ENCODE assay signal across 8 cellular contexts in the genomic region with DNA sequence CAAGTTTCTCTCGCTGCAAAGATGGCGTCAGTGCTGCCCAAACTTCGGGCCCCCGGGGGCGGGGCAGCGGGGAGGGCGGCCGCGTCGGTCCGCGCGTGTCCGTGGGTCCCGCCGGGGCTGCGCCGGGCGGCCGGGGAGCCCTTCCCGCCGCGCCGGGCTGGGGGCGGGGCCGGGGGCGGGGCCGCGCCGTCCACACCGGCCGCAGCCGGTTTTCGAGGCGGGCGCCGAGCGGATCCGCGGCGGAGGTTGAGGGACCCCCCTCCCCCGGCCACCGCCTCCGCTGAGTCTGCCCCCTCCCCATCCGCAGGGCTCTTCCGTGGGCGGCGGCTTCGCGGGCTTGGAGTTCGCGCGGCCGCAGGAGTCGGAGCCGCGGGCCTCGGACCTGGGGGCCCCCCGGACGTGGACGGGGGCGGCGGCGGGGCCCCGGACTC. TPM values are rescaled to one million over a fixed set of nuclear protein-coding genes. Genes with fewer than 3 reads are reported as not detected.
A peak's percentile ranks its signal among the peaks of the same experiment; 100 is the strongest.
DNase-seq lines count a peak whose midpoint lies in the region; ATAC-seq and TF ChIP-seq lines count a peak whose summit lies in the region.

No MANE protein-coding gene starts in this region.

- peak overlapping the region; percentile 64 to 82 for H3K4me3 ChIP-seq in gastroesophageal sphincter
- peak overlapping the region; percentile 58 to 64 for H3K4me3 ChIP-seq in neutrophil (ENCODE audit: low read depth in 1 of 2, low read length in 1 of 2)

- in situ Hi-C loops in ACHN (cut with HindIII; ENCODE audit: low pct_ligation_motif_present, low pct_unique_long_range_greater_than_20kb, low sequenced_read_pairs) = no loop called here

- no peak for TF ChIP-seq CTCF in gastroesophageal sphincter (IDR thresholded peaks at IDR 0.05)
- TF ChIP-seq CTCF in neutrophil (IDR thresholded peaks at IDR 0.05) = no peak

- H3K27me3 ChIP-seq in gastroesophageal sphincter (no peaks in the 10 kb centered on the region), neutrophil (peaks cover 40% of the 10 kb centered on the region)

- peaks cover 0 to 57% (median 31%) of the 10 kb centered on the region in 3 donors for H3K4me1 ChIP-seq in gastroesophageal sphincter
- peaks cover 26 to 37% of the 10 kb centered on the region in 2 experiments for H3K4me1 ChIP-seq in neutrophil (ENCODE audit: control insufficient read depth in 1 of 2, insufficient read depth in 1 of 2, low read depth in 1 of 2, low read length in 1 of 2)

- peak overlapping the region; percentile 69 to 98 (median 96) for H3K27ac ChIP-seq in gastroesophageal sphincter
- H3K27ac ChIP-seq in neutrophil = peak overlapping the region; percentile 54

- no peak for TF ChIP-seq EP300 in gastroesophageal sphincter (IDR thresholded peaks at IDR 0.05)

- no peak for TF ChIP-seq POLR2A in gastroesophageal sphincter (IDR thresholded peaks at IDR 0.05)

- WGBS in gastroesophageal sphincter (ENCODE audit: low coverage in 1 of 2), 2 donors = no CpG with 5 or more reads among the region's 65 CpGs

- H3K36me3 ChIP-seq in gastroesophageal sphincter (peaks cover 0 to 49% of the 10 kb centered on the region in 2 donors), neutrophil (peaks cover 40% of the 10 kb centered on the region)

- DNase-seq in ACHN (peak; percentile 38), NCI-H2196 (lab: John Stamatoyannopoulos, UW; ENCODE audit: unreplicated experiment) (peak; percentile 67)
- peak; percentile 86 for DNase-seq in activated effector memory CD4-positive, alpha-beta T cell treated with anti-CD3 and anti-CD28 coated beads, Interleukin-2, amount 50 U/mL, for 16 hours

- ATAC-seq in GM19035 (IDR thresholded peaks at IDR 0.05; ENCODE audit: unreplicated experiment) (peak; percentile 21), gastroesophageal sphincter (peak; percentile 25), GM21390 (IDR thresholded peaks at IDR 0.05; ENCODE audit: unreplicated experiment) (no peak), HG02970 (IDR thresholded peaks at IDR 0.05; ENCODE audit: low FRiP score, unreplicated experiment) (no peak)

- no peaks in the 10 kb centered on the region for H3K9me3 ChIP-seq in gastroesophageal sphincter
- no peaks in the 10 kb centered on the region for H3K9me3 ChIP-seq in neutrophil

RNA-seq across cellular contexts. Expression of a gene that starts 0.5 kb away (rescaled TPM):
- total RNA-seq in gastroesophageal sphincter = 10 to 100 TPM; 36.5 to 98.7 (median 59.9) TPM

RNA-seq across cellular contexts. Expression of a gene that starts 3.6 kb away (rescaled TPM):
- total RNA-seq in gastroesophageal sphincter = 10 to 100 TPM in 1 of 4 donors, 1 to 10 TPM in 3; 4.7 to 17.0 (median 7.2) TPM

RNA-seq across cellular contexts. Expression of a gene that starts 32.2 kb away (rescaled TPM):
- 10 to 100 TPM; 21.7 to 51.7 (median 32.9) TPM for total RNA-seq in gastroesophageal sphincter

RNA-seq across cellular contexts. Expression of a gene that starts 32.3 kb away (rescaled TPM):
- 10 to 100 TPM; 38.9 to 56.4 (median 49.0) TPM for total RNA-seq in gastroesophageal sphincter

RNA-seq across cellular contexts. Expression of a gene that starts 43.6 kb away (rescaled TPM):
- 10 to 100 TPM in 3 of 4 donors, 1 to 10 TPM in 1; 8.9 to 27.8 (median 15.4) TPM for total RNA-seq in gastroesophageal sphincter

Comparison
In these comparisons a context has a peak if more than half of its experiments do, and no peak if none do; other contexts are left out.
1. ATAC-seq: peak in GM19035 (single experiment) and gastroesophageal sphincter (single experiment); none in GM21390 (single experiment) and HG02970 (single experiment).
2. Peak in every context shown above with its lines, with median percentiles within 50 percentile points of each other: DNase-seq.